Comparison of ENCODE assay signal across 17 cellular contexts in genomic region chr5:119468286-119468685, GRCh38.
"Had no signal": no experiment of that assay in that cellular context is flagged by ENCODE, and none has a peak within 500 bp of the region (broad histone marks: within the 10 kb centered on the region; RNA-seq: fewer than 3 reads in every experiment).

No MANE protein-coding gene starts in this region.

- H2AFZ ChIP-seq: hepatocyte had no signal

- DNase-seq: effector CD4-positive, alpha-beta T cell; foreskin melanocyte; head of caudate nucleus; left colon; left ventricle myocardium superior; mucosa of descending colon; natural killer cell; posterior cingulate gyrus; small intestine; stimulated activated CD4-positive, alpha-beta T cell treated with anti-CD3 and anti-CD28 coated beads, Interleukin-12 subunit alpha, Interleukin-12 subunit beta, amount 100 ng/mL, for 4 hours; stimulated activated naive CD4-positive, alpha-beta T cell treated with Interleukin-2 at 50 U/mL for 16 hours; trophoblast cell had no signal

- H3K4me1 ChIP-seq: right atrium auricular region had no signal

- H3K27ac ChIP-seq: coronary artery, hepatocyte, right atrium auricular region had no signal

- H3K4me3 Mint-ChIP-seq: natural killer cell, neural crest cell had no signal

- H3K4me2 ChIP-seq: hepatocyte had no signal

- H3K4me3 ChIP-seq: coronary artery, hepatocyte, lung, mucosa of descending colon, right atrium auricular region had no signal

- H3K27me3 ChIP-seq: hepatocyte, right atrium auricular region had no signal

- ATAC-seq: left colon, left ventricle myocardium superior, mucosa of descending colon, natural killer cell had no signal

- H3K27ac Mint-ChIP-seq: natural killer cell had no signal
